Comparison of ENCODE assay signal across 8 cellular contexts in the genomic region with DNA sequence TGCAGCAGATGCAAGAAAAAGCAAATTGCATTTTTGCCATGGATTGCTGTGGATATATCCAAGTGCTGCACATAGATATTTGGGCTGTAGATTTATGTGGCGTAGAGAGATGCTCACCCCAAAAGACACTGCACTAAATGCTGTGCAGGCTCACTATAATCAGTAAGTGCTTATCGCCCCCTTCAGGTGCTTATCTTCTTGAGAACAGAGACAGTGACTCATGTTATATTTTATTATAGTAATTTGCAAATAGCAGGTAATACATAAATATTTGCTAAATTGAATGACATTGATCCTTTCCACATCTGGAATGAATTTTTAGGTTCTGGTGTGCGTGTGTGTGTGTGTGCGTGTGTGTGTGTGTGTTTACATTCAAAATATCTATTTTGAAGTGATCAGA. TPM values are rescaled to one million over a fixed set of nuclear protein-coding genes. Genes with fewer than 3 reads are reported as not detected.
DNase-seq lines count a peak whose midpoint lies in the region; ATAC-seq and TF ChIP-seq lines count a peak whose summit lies in the region.

No MANE protein-coding gene starts in this region.

- POLR2A ChIA-PET in WTC11 (lab: Charles Lee): no interaction called here

- CTCF ChIA-PET in WTC11 (lab: Charles Lee): no interaction called here

- TF ChIP-seq CTCF in WTC11 (IDR thresholded peaks at IDR 0.05) (no peak; the same call in 1 of the 2 replicates), vagina (IDR thresholded peaks at IDR 0.05) (peak in 1 of 3 experiments; percentile 26)

- H3K27me3 Mint-ChIP-seq in WTC11 (ENCODE audit: low read depth) (no peaks in the 10 kb centered on the region; the same call in 1 of the 2 replicates), memory B cell (peaks cover 10% of the 10 kb centered on the region)

- no peaks in the 10 kb centered on the region for H3K9me3 ChIP-seq in vagina

- ATAC-seq in WTC11: peak; percentile 84
- peak; percentile 44 for ATAC-seq in memory B cell (ENCODE audit: low read depth)
- ATAC-seq in GM19455 (IDR thresholded peaks at IDR 0.05; ENCODE audit: unreplicated experiment): no peak

- H3K4me1 Mint-ChIP-seq in WTC11 (no peaks in the 10 kb centered on the region), memory B cell (peaks cover 3% of the 10 kb centered on the region)

- no peaks in the 10 kb centered on the region for H3K36me3 ChIP-seq in vagina

- TF ChIP-seq POLR2A in vagina (IDR thresholded peaks at IDR 0.05): no peak

- intact Hi-C loops in vagina (cut with DNase I): no loop called here

- no peaks in the 10 kb centered on the region for H3K4me1 ChIP-seq in vagina

- no peaks in the 10 kb centered on the region for H3K27me3 ChIP-seq in vagina

- peak; percentile 13 for DNase-seq in DMS53 treated with DMSO at 0.1 percent for 48 hours (lab: John Stamatoyannopoulos, UW; ENCODE audit: unreplicated experiment)
- peak; percentile 15 to 22 for DNase-seq in Kasumi-1 (lab: John Stamatoyannopoulos, UW)
- DNase-seq in WTC11 (ENCODE audit: low spot score): no peak
- no peak for DNase-seq in memory B cell (ENCODE audit: low spot score in 2 of 2)
- DNase-seq in NCI-H128 (lab: John Stamatoyannopoulos, UW; ENCODE audit: unreplicated experiment): no peak
- DNase-seq in vagina (ENCODE audit: extremely low spot score in 2 of 2): no peak
- no peak for DNase-seq in UCSD-AML1 (lab: John Stamatoyannopoulos, UW; ENCODE audit: unreplicated experiment)

- H3K27ac ChIP-seq in vagina: no peak overlapping the region

- no peak overlapping the region for H3K27ac Mint-ChIP-seq in WTC11
- H3K27ac Mint-ChIP-seq in memory B cell: no peak overlapping the region

- no peaks in the 10 kb centered on the region for H3K36me3 Mint-ChIP-seq in WTC11
- no peaks in the 10 kb centered on the region for H3K36me3 Mint-ChIP-seq in memory B cell

- H3K4me3 Mint-ChIP-seq in WTC11 (no peak overlapping the region), memory B cell (no peak overlapping the region)

- H3K9me3 Mint-ChIP-seq in WTC11 (peaks cover 7% of the 10 kb centered on the region), memory B cell (no peaks in the 10 kb centered on the region)

- no peak overlapping the region for H3K4me3 ChIP-seq in vagina

TF ChIP-seq in WTC11, 78 proteins besides CTCF, POLR2A, EP300 and RAD21:
- no peak for TF ChIP-seq NR1H2 (CRISPR knock-in tag; IDR thresholded peaks at IDR 0.05)
- TF ChIP-seq, protein P1, sequence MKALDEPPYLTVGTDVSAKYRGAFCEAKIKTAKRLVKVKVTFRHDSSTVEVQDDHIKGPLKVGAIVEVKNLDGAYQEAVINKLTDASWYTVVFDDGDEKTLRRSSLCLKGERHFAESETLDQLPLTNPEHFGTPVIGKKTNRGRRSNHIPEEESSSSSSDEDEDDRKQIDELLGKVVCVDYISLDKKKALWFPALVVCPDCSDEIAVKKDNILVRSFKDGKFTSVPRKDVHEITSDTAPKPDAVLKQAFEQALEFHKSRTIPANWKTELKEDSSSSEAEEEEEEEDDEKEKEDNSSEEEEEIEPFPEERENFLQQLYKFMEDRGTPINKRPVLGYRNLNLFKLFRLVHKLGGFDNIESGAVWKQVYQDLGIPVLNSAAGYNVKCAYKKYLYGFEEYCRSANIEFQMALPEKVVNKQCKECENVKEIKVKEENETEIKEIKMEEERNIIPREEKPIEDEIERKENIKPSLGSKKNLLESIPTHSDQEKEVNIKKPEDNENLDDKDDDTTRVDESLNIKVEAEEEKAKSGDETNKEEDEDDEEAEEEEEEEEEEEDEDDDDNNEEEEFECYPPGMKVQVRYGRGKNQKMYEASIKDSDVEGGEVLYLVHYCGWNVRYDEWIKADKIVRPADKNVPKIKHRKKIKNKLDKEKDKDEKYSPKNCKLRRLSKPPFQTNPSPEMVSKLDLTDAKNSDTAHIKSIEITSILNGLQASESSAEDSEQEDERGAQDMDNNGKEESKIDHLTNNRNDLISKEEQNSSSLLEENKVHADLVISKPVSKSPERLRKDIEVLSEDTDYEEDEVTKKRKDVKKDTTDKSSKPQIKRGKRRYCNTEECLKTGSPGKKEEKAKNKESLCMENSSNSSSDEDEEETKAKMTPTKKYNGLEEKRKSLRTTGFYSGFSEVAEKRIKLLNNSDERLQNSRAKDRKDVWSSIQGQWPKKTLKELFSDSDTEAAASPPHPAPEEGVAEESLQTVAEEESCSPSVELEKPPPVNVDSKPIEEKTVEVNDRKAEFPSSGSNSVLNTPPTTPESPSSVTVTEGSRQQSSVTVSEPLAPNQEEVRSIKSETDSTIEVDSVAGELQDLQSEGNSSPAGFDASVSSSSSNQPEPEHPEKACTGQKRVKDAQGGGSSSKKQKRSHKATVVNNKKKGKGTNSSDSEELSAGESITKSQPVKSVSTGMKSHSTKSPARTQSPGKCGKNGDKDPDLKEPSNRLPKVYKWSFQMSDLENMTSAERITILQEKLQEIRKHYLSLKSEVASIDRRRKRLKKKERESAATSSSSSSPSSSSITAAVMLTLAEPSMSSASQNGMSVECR (CRISPR knock-in tag; IDR thresholded peaks at IDR 0.05; ENCODE audit: borderline replicate concordance): no peak
- no peak for TF ChIP-seq ATF6 (CRISPR knock-in tag; IDR thresholded peaks at IDR 0.05)

RNA-seq across cellular contexts. Expression of gene PLEKHM3, which starts 36.8 kb away (rescaled TPM):
- total RNA-seq in WTC11 (2021) (4.3 to 5.8 TPM (median 4.5 TPM) in 3 replicates), vagina (21.4 TPM)

Comparison
In these comparisons a context has a peak if more than half of its experiments do, and no peak if none do; other contexts are left out.
1. DNase-seq: peak in DMS53 treated with DMSO at 0.1 percent for 48 hours (single experiment) and Kasumi-1 (2 of 2); none in WTC11 (single experiment), memory B cell (0 of 2), NCI-H128 (single experiment), vagina (0 of 2) and UCSD-AML1 (single experiment).